Comparison of ENCODE assay signal across 1 cellular context in genomic region chr6:111356551-111356950, GRCh38.
TF ChIP-seq lines count a peak whose summit lies in the region.

No MANE protein-coding gene starts in this region.

TF ChIP-seq in HepG2, 621 proteins besides CTCF, POLR2A, EP300 and RAD21 (continued from another document and continues in another):
- no peak for TF ChIP-seq HBP1 (CRISPR knock-in tag; IDR thresholded peaks at IDR 0.05; ENCODE audit: low read depth)
- TF ChIP-seq CEBPG (CRISPR knock-in tag; IDR thresholded peaks at IDR 0.05): 0 out of 2 replicates have a peak, but pooled peaks have one; percentile 6
- no peak for TF ChIP-seq AGO1 (IDR thresholded peaks at IDR 0.05; ENCODE audit: low read depth, low read length, poor library complexity, severe bottlenecking)
- peak; percentile 58; the same call in 1 of the 2 replicates for TF ChIP-seq ZMYM4 (CRISPR knock-in tag; IDR thresholded peaks at IDR 0.05)
- no peak for TF ChIP-seq ZNF17 (CRISPR knock-in tag; IDR thresholded peaks at IDR 0.05)
- TF ChIP-seq ZSCAN25 (CRISPR knock-in tag; IDR thresholded peaks at IDR 0.05): no peak
- TF ChIP-seq ZNF614 (CRISPR knock-in tag; IDR thresholded peaks at IDR 0.05; ENCODE audit: borderline replicate concordance): peak; percentile 97
- no peak for TF ChIP-seq ZNF10 (CRISPR knock-in tag; IDR thresholded peaks at IDR 0.05; ENCODE audit: borderline replicate concordance, low read depth)
- 0 out of 4 replicates have a peak, but pooled peaks of 1 of the 2 experiments have one; percentile 17 for TF ChIP-seq REST (IDR thresholded peaks at IDR 0.05; ENCODE audit: borderline replicate concordance in 1 of 2, low read depth in 1 of 2, low read length in 2 of 2)
- TF ChIP-seq ZNF775 (CRISPR knock-in tag; IDR thresholded peaks at IDR 0.05; ENCODE audit: borderline replicate concordance): no peak
- TF ChIP-seq, protein P1, sequence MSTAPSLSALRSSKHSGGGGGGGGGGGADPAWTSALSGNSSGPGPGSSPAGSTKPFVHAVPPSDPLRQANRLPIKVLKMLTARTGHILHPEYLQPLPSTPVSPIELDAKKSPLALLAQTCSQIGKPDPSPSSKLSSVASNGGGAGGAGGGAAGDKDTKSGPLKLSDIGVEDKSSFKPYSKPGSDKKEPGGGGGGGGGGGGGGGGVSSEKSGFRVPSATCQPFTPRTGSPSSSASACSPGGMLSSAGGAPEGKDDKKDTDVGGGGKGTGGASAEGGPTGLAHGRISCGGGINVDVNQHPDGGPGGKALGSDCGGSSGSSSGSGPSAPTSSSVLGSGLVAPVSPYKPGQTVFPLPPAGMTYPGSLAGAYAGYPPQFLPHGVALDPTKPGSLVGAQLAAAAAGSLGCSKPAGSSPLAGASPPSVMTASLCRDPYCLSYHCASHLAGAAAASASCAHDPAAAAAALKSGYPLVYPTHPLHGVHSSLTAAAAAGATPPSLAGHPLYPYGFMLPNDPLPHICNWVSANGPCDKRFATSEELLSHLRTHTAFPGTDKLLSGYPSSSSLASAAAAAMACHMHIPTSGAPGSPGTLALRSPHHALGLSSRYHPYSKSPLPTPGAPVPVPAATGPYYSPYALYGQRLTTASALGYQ (CRISPR knock-in tag; IDR thresholded peaks at IDR 0.05): 0 out of 2 replicates have a peak, but pooled peaks have one; percentile 51
- 0 out of 2 replicates have a peak, but pooled peaks have one; percentile 45 for TF ChIP-seq MIER2 (CRISPR knock-in tag; IDR thresholded peaks at IDR 0.05)
- TF ChIP-seq THAP11 (CRISPR knock-in tag; IDR thresholded peaks at IDR 0.05): 0 out of 2 replicates have a peak, but pooled peaks have one; percentile 18
- TF ChIP-seq PPARG (CRISPR knock-in tag; conservative IDR thresholded peaks at IDR 0.05): peak; percentile 59; the same call in 1 of the 2 replicates
- no peak for TF ChIP-seq SNRNP70 (IDR thresholded peaks at IDR 0.05; ENCODE audit: low read depth, low read length)
- TF ChIP-seq, protein P2, sequence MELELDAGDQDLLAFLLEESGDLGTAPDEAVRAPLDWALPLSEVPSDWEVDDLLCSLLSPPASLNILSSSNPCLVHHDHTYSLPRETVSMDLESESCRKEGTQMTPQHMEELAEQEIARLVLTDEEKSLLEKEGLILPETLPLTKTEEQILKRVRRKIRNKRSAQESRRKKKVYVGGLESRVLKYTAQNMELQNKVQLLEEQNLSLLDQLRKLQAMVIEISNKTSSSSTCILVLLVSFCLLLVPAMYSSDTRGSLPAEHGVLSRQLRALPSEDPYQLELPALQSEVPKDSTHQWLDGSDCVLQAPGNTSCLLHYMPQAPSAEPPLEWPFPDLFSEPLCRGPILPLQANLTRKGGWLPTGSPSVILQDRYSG (CRISPR knock-in tag; IDR thresholded peaks at IDR 0.05): no peak
- TF ChIP-seq HOXA9 (CRISPR knock-in tag; IDR thresholded peaks at IDR 0.05; ENCODE audit: borderline replicate concordance): no peak
- no peak for TF ChIP-seq CBX2 (IDR thresholded peaks at IDR 0.05; ENCODE audit: low read depth, low read length)
- no peak for TF ChIP-seq CBX2 (CRISPR knock-in tag; IDR thresholded peaks at IDR 0.05; ENCODE audit: low read depth)
- TF ChIP-seq, protein P3, sequence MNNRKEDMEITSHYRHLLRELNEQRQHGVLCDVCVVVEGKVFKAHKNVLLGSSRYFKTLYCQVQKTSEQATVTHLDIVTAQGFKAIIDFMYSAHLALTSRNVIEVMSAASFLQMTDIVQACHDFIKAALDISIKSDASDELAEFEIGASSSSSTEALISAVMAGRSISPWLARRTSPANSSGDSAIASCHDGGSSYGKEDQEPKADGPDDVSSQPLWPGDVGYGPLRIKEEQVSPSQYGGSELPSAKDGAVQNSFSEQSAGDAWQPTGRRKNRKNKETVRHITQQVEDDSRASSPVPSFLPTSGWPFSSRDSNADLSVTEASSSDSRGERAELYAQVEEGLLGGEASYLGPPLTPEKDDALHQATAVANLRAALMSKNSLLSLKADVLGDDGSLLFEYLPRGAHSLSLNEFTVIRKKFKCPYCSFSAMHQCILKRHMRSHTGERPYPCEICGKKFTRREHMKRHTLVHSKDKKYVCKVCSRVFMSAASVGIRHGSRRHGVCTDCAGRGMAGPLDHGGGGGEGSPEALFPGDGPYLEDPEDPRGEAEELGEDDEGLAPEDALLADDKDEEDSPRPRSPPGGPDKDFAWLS (CRISPR knock-in tag; IDR thresholded peaks at IDR 0.05; ENCODE audit: borderline replicate concordance): no peak
- no peak for TF ChIP-seq ZNF350 (CRISPR knock-in tag; IDR thresholded peaks at IDR 0.05; ENCODE audit: borderline replicate concordance, low read depth)
- no peak for TF ChIP-seq ZNF720 (CRISPR knock-in tag; IDR thresholded peaks at IDR 0.05)
- TF ChIP-seq HOXA5 (CRISPR knock-in tag; IDR thresholded peaks at IDR 0.05): no peak
- TF ChIP-seq KAT7 (CRISPR knock-in tag; IDR thresholded peaks at IDR 0.05; ENCODE audit: borderline replicate concordance): no peak
- TF ChIP-seq, protein P4, sequence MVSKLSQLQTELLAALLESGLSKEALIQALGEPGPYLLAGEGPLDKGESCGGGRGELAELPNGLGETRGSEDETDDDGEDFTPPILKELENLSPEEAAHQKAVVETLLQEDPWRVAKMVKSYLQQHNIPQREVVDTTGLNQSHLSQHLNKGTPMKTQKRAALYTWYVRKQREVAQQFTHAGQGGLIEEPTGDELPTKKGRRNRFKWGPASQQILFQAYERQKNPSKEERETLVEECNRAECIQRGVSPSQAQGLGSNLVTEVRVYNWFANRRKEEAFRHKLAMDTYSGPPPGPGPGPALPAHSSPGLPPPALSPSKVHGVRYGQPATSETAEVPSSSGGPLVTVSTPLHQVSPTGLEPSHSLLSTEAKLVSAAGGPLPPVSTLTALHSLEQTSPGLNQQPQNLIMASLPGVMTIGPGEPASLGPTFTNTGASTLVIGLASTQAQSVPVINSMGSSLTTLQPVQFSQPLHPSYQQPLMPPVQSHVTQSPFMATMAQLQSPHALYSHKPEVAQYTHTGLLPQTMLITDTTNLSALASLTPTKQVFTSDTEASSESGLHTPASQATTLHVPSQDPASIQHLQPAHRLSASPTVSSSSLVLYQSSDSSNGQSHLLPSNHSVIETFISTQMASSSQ (IDR thresholded peaks at IDR 0.05; ENCODE audit: low read depth): peak; percentile 75
- TF ChIP-seq, protein P4 (CRISPR knock-in tag; IDR thresholded peaks at IDR 0.05; ENCODE audit: borderline replicate concordance): peak; percentile 84; the same call in 1 of the 2 replicates
- TF ChIP-seq ATAD3A (CRISPR knock-in tag; IDR thresholded peaks at IDR 0.05): no peak
- no peak for TF ChIP-seq PRDM15 (CRISPR knock-in tag; IDR thresholded peaks at IDR 0.05)
- no peak for TF ChIP-seq BRCA1 (CRISPR knock-in tag; IDR thresholded peaks at IDR 0.05)
- no peak for TF ChIP-seq ZNF562 (CRISPR knock-in tag; IDR thresholded peaks at IDR 0.05; ENCODE audit: borderline replicate concordance)
- peak; percentile 41; the same call in 1 of the 2 replicates for TF ChIP-seq ZBTB25 (CRISPR knock-in tag; IDR thresholded peaks at IDR 0.05)
- TF ChIP-seq TP53 (CRISPR knock-in tag; conservative IDR thresholded peaks at IDR 0.05): no peak
- TF ChIP-seq NFRKB (IDR thresholded peaks at IDR 0.05): no peak
- TF ChIP-seq NCOA2 (CRISPR knock-in tag; IDR thresholded peaks at IDR 0.05): 0 out of 2 replicates have a peak, but pooled peaks have one; percentile 29
- no peak for TF ChIP-seq RBAK (CRISPR knock-in tag; IDR thresholded peaks at IDR 0.05)
- TF ChIP-seq TAF15 (IDR thresholded peaks at IDR 0.05; ENCODE audit: low read depth, low read length, poor library complexity, severe bottlenecking): no peak
- TF ChIP-seq SALL2 (CRISPR knock-in tag; IDR thresholded peaks at IDR 0.05): no peak
- TF ChIP-seq ZBTB8A (CRISPR knock-in tag; IDR thresholded peaks at IDR 0.05; ENCODE audit: borderline replicate concordance, low read depth): no peak
- TF ChIP-seq FOXA3 (CRISPR knock-in tag; IDR thresholded peaks at IDR 0.05): peak; percentile 62
- TF ChIP-seq SOX6 (IDR thresholded peaks at IDR 0.05): no peak
- peak; percentile 59; the same call in 1 of the 2 replicates for TF ChIP-seq SOX6 (CRISPR knock-in tag; IDR thresholded peaks at IDR 0.05)
- no peak for TF ChIP-seq ZNF776 (CRISPR knock-in tag; IDR thresholded peaks at IDR 0.05)
- no peak for TF ChIP-seq DRAP1 (CRISPR knock-in tag; IDR thresholded peaks at IDR 0.05)
- TF ChIP-seq SMARCC2 (IDR thresholded peaks at IDR 0.05): no peak
- peak; percentile 67 for TF ChIP-seq POGZ (CRISPR knock-in tag; IDR thresholded peaks at IDR 0.05)
